Comparison of ENCODE assay signal across 1 cellular context in the genomic region with DNA sequence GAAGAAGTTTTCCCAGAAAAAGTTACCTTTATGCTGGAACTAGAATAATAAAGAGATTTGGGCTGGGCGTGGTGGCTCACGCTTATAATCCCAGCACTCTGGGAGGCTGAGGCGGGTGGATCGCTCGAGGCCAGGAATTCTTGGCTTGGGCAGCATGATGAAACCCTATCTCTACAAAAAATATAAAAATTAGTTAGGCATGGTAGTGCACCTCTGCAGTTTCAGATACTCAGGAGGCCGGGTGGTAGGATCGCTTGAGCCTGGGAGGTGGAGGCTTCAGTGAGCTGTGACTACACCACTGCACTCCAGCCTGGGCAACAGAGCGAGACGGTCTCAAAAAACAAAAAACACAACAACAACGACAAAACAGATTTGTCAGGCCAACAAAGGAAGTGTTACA.
TF ChIP-seq lines count a peak whose summit lies in the region.

No MANE protein-coding gene starts in this region.

TF ChIP-seq in GM23338, 12 proteins besides CTCF, POLR2A, EP300 and RAD21 (continued from another document):
- TF ChIP-seq, protein P1, sequence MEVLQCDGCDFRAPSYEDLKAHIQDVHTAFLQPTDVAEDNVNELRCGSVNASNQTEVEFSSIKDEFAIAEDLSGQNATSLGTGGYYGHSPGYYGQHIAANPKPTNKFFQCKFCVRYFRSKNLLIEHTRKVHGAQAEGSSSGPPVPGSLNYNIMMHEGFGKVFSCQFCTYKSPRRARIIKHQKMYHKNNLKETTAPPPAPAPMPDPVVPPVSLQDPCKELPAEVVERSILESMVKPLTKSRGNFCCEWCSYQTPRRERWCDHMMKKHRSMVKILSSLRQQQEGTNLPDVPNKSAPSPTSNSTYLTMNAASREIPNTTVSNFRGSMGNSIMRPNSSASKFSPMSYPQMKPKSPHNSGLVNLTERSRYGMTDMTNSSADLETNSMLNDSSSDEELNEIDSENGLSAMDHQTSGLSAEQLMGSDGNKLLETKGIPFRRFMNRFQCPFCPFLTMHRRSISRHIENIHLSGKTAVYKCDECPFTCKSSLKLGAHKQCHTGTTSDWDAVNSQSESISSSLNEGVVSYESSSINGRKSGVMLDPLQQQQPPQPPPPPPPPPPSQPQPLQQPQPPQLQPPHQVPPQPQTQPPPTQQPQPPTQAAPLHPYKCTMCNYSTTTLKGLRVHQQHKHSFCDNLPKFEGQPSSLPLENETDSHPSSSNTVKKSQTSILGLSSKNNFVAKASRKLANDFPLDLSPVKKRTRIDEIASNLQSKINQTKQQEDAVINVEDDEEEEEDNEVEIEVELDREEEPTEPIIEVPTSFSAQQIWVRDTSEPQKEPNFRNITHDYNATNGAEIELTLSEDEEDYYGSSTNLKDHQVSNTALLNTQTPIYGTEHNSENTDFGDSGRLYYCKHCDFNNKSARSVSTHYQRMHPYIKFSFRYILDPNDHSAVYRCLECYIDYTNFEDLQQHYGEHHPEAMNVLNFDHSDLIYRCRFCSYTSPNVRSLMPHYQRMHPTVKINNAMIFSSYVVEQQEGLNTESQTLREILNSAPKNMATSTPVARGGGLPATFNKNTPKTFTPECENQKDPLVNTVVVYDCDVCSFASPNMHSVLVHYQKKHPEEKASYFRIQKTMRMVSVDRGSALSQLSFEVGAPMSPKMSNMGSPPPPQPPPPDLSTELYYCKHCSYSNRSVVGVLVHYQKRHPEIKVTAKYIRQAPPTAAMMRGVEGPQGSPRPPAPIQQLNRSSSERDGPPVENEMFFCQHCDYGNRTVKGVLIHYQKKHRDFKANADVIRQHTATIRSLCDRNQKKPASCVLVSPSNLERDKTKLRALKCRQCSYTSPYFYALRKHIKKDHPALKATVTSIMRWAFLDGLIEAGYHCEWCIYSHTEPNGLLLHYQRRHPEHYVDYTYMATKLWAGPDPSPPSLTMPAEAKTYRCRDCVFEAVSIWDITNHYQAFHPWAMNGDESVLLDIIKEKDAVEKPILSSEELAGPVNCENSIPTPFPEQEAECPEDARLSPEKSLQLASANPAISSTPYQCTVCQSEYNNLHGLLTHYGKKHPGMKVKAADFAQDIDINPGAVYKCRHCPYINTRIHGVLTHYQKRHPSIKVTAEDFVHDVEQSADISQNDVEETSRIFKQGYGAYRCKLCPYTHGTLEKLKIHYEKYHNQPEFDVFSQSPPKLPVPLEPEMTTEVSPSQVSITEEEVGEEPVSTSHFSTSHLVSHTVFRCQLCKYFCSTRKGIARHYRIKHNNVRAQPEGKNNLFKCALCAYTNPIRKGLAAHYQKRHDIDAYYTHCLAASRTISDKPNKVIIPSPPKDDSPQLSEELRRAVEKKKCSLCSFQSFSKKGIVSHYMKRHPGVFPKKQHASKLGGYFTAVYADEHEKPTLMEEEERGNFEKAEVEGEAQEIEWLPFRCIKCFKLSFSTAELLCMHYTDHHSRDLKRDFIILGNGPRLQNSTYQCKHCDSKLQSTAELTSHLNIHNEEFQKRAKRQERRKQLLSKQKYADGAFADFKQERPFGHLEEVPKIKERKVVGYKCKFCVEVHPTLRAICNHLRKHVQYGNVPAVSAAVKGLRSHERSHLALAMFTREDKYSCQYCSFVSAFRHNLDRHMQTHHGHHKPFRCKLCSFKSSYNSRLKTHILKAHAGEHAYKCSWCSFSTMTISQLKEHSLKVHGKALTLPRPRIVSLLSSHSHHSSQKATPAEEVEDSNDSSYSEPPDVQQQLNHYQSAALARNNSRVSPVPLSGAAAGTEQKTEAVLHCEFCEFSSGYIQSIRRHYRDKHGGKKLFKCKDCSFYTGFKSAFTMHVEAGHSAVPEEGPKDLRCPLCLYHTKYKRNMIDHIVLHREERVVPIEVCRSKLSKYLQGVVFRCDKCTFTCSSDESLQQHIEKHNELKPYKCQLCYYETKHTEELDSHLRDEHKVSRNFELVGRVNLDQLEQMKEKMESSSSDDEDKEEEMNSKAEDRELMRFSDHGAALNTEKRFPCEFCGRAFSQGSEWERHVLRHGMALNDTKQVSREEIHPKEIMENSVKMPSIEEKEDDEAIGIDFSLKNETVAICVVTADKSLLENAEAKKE (CRISPR knock-in tag; IDR thresholded peaks at IDR 0.05), result no peak
- TF ChIP-seq, protein P2, sequence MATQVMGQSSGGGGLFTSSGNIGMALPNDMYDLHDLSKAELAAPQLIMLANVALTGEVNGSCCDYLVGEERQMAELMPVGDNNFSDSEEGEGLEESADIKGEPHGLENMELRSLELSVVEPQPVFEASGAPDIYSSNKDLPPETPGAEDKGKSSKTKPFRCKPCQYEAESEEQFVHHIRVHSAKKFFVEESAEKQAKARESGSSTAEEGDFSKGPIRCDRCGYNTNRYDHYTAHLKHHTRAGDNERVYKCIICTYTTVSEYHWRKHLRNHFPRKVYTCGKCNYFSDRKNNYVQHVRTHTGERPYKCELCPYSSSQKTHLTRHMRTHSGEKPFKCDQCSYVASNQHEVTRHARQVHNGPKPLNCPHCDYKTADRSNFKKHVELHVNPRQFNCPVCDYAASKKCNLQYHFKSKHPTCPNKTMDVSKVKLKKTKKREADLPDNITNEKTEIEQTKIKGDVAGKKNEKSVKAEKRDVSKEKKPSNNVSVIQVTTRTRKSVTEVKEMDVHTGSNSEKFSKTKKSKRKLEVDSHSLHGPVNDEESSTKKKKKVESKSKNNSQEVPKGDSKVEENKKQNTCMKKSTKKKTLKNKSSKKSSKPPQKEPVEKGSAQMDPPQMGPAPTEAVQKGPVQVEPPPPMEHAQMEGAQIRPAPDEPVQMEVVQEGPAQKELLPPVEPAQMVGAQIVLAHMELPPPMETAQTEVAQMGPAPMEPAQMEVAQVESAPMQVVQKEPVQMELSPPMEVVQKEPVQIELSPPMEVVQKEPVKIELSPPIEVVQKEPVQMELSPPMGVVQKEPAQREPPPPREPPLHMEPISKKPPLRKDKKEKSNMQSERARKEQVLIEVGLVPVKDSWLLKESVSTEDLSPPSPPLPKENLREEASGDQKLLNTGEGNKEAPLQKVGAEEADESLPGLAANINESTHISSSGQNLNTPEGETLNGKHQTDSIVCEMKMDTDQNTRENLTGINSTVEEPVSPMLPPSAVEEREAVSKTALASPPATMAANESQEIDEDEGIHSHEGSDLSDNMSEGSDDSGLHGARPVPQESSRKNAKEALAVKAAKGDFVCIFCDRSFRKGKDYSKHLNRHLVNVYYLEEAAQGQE (IDR thresholded peaks at IDR 0.05; ENCODE audit: unreplicated experiment), result no peak
- no peak for TF ChIP-seq EZH2phosphoT487 (IDR thresholded peaks at IDR 0.05; ENCODE audit: unreplicated experiment)
- no peak for TF ChIP-seq STAT1 (IDR thresholded peaks at IDR 0.05; ENCODE audit: unreplicated experiment)
- TF ChIP-seq ETS1 (IDR thresholded peaks at IDR 0.05), result no peak
- TF ChIP-seq EZH2 (IDR thresholded peaks at IDR 0.05; ENCODE audit: low read depth, unreplicated experiment), result no peak
- TF ChIP-seq ZNF114 (CRISPR knock-in tag; IDR thresholded peaks at IDR 0.05), result no peak
- TF ChIP-seq JUNB (IDR thresholded peaks at IDR 0.05; ENCODE audit: unreplicated experiment), result no peak
- no peak for TF ChIP-seq ZNF331 (CRISPR knock-in tag; IDR thresholded peaks at IDR 0.05; ENCODE audit: low read depth)
- no peak for TF ChIP-seq NANOG (IDR thresholded peaks at IDR 0.05; ENCODE audit: borderline replicate concordance)
